In genomic region chr14:85060116-85060515, GRCh38 we compare ENCODE assay signal across 18 cellular contexts.
"Had no signal": no experiment of that assay in that cellular context is flagged by ENCODE, and none has a peak within 500 bp of the region (broad histone marks: within the 10 kb centered on the region; RNA-seq: fewer than 3 reads in every experiment).

No MANE protein-coding gene starts in this region.

- DNase-seq: activated CD4-positive, alpha-beta memory T cell treated with anti-CD3 and anti-CD28 coated beads for 36 hours; activated CD4-positive, alpha-beta T cell treated with anti-CD3 and anti-CD28 coated beads for 36 hours; activated naive CD4-positive, alpha-beta T cell treated with anti-CD3 and anti-CD28 coated beads for 36 hours; effector memory CD8-positive, alpha-beta T cell; heart right ventricle; immature natural killer cell; mesendoderm; naive thymus-derived CD8-positive, alpha-beta T cell; stimulated activated naive CD8-positive, alpha-beta T cell treated with anti-CD3 and anti-CD28 coated beads, Interleukin-15, Interleukin-2, amounts not matched to agents 100 U/mL and 50 U/mL, for 24 hours; substantia nigra; tibial artery had no signal

- ATAC-seq: activated CD4-positive, alpha-beta T cell treated with anti-CD3 and anti-CD28 coated beads for 36 hours; effector memory CD8-positive, alpha-beta T cell; gastroesophageal sphincter; heart right ventricle; naive thymus-derived CD8-positive, alpha-beta T cell; stimulated activated naive CD8-positive, alpha-beta T cell treated with anti-CD3 and anti-CD28 coated beads, Interleukin-15, Interleukin-2, amounts not matched to agents 100 U/mL and 50 U/mL, for 24 hours; WTC11 had no signal

- H3K4me3 ChIP-seq: ascending aorta, cardiac muscle cell, gastroesophageal sphincter, heart right ventricle, prostate gland, right atrium auricular region, skin epidermis, tibial artery had no signal
